8 cellular contexts compared by ENCODE assay signal in genomic region chr2:46584134-46584533, GRCh38.
"Had no signal": no experiment of that assay in that cellular context is flagged by ENCODE, and none has a peak within 500 bp of the region (broad histone marks: within the 10 kb centered on the region; RNA-seq: fewer than 3 reads in every experiment).

No MANE protein-coding gene starts in this region.

- H3K4me3 ChIP-seq: GM23248, HAP-1 had no signal

- H3K27me3 Mint-ChIP-seq: IgD-negative memory B cell had no signal

- DNase-seq: GM23248, GOT3, H7, KBM-7 had no signal

- H3K4me2 ChIP-seq: KMS-11 had no signal

- H3K4me3 Mint-ChIP-seq: IgD-negative memory B cell had no signal

- H3K9me3 ChIP-seq: HAP-1 had no signal

- H3K9ac ChIP-seq: GM23248, KMS-11 had no signal

- H2AFZ ChIP-seq: GM23248 had no signal

- H3K9me3 Mint-ChIP-seq: IgD-negative memory B cell had no signal

- H3K27ac ChIP-seq: GM23248, HL-60, KMS-11 had no signal
